ENCODE assay signal across 8 cellular contexts in the genomic region with DNA sequence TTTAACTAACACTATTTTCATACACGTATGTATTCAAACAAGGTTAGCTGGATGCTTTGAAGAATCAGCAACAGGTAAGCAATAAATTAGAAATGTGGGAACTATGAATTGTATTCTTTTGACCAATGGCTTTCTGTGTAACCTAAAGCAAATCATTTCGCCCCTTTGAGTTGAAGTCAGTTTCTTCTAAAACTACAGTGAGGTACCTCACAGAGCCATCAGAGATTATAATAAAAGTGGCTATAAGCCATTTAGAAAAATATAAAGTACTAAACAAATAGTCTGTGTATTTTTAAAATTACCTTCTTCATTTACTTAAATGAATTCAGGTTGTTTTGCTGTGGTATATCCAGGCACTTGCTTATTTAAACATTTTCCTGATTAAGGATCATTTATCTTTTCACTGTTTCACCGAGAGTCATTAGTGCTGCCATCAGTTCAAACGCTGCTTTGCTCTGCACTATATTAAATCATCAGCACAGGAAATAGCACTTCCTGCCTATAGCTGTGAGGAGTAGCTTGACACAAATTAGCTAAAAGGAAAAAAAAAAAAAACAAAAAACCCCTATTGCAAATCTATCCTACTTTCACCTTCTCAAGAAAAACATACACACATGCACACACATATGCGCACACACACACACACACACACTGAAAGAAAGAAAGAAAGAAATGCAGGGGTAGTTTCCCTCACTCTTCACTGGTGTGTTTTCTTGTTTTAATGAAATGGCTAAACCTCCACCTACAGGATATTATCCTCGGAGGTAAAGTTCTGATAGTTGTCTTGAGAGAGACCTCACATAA.
A peak's percentile ranks its signal among the peaks of the same experiment; 100 is the strongest.
DNase-seq lines count a peak whose midpoint lies in the region; ATAC-seq and TF ChIP-seq lines count a peak whose summit lies in the region.

No MANE protein-coding gene starts in this region.

- ATAC-seq in HG03025 (IDR thresholded peaks at IDR 0.05; ENCODE audit: low FRiP score, unreplicated experiment): peak; percentile 79

- peak; percentile 28 for DNase-seq in stimulated activated CD4-positive, alpha-beta T cell treated with anti-CD3 and anti-CD28 coated beads, Interleukin-15, amount 100 ng/mL, for 24 hours
- DNase-seq in stimulated activated CD4-positive, alpha-beta T cell treated with anti-CD3 and anti-CD28 coated beads, Interleukin-2, amount 100 ng/mL, for 48 hours: no peak
- peak; percentile 20 for DNase-seq in T-helper 2 cell treated with Interferon-gamma antibody and Interleukin-4, amounts not matched to agents 5 μg/mL and 100 μg/mL, for 36 hours (ENCODE audit: low spot score)
- DNase-seq in nephron progenitor cell: no peak
- no peak for DNase-seq in iPS-NIHi7 (ENCODE audit: extremely low spot score)
- no peak for DNase-seq in NCI-H526 treated with DMSO at 0.1 percent for 48 hours (lab: John Stamatoyannopoulos, UW)
- no peak for DNase-seq in posterior cingulate gyrus

- intact Hi-C loops in posterior cingulate gyrus (cut with DNase I): no loop called here

- peaks cover 5% of the 10 kb centered on the region for H3K36me3 Mint-ChIP-seq in T-helper 2 cell treated with Interferon-gamma antibody and Interleukin-4, amounts not matched to agents 5 μg/mL and 100 μg/mL, for 36 hours (ENCODE audit: low read depth)
- no peaks in the 10 kb centered on the region for H3K36me3 Mint-ChIP-seq in nephron progenitor cell (ENCODE audit: low read depth)

- peaks cover 21% of the 10 kb centered on the region for H3K4me1 Mint-ChIP-seq in T-helper 2 cell treated with Interferon-gamma antibody and Interleukin-4, amounts not matched to agents 5 μg/mL and 100 μg/mL, for 36 hours (ENCODE audit: low read depth)
- peaks cover 44% of the 10 kb centered on the region for H3K4me1 Mint-ChIP-seq in nephron progenitor cell

- no peaks in the 10 kb centered on the region for H3K27me3 Mint-ChIP-seq in T-helper 2 cell treated with Interferon-gamma antibody and Interleukin-4, amounts not matched to agents 5 μg/mL and 100 μg/mL, for 36 hours (ENCODE audit: low read depth)
- H3K27me3 Mint-ChIP-seq in nephron progenitor cell (ENCODE audit: low read depth, poor library complexity): peaks cover 2% of the 10 kb centered on the region

- peak overlapping the region; percentile 72 for H3K4me3 Mint-ChIP-seq in T-helper 2 cell treated with Interferon-gamma antibody and Interleukin-4, amounts not matched to agents 5 μg/mL and 100 μg/mL, for 36 hours
- H3K4me3 Mint-ChIP-seq in nephron progenitor cell: peak overlapping the region; percentile 8

- no peaks in the 10 kb centered on the region for H3K9me3 Mint-ChIP-seq in T-helper 2 cell treated with Interferon-gamma antibody and Interleukin-4, amounts not matched to agents 5 μg/mL and 100 μg/mL, for 36 hours
- H3K9me3 Mint-ChIP-seq in nephron progenitor cell: no peaks in the 10 kb centered on the region

- TF ChIP-seq CTCF in nephron progenitor cell (IDR thresholded peaks at IDR 0.05): no peak

- H3K27ac Mint-ChIP-seq in T-helper 2 cell treated with Interferon-gamma antibody and Interleukin-4, amounts not matched to agents 5 μg/mL and 100 μg/mL, for 36 hours: peak overlapping the region; percentile 82
- H3K27ac Mint-ChIP-seq in nephron progenitor cell: peak overlapping the region; percentile 81

Comparison
In these comparisons a context has a peak if more than half of its experiments do, and no peak if none do; other contexts are left out.
1. DNase-seq: peak in stimulated activated CD4-positive, alpha-beta T cell treated with anti-CD3 and anti-CD28 coated beads, Interleukin-15, amount 100 ng/mL, for 24 hours (single experiment) and T-helper 2 cell treated with Interferon-gamma antibody and Interleukin-4, amounts not matched to agents 5 μg/mL and 100 μg/mL, for 36 hours (single experiment); none in stimulated activated CD4-positive, alpha-beta T cell treated with anti-CD3 and anti-CD28 coated beads, Interleukin-2, amount 100 ng/mL, for 48 hours (0 of 2), nephron progenitor cell (single experiment), iPS-NIHi7 (single experiment), NCI-H526 treated with DMSO at 0.1 percent for 48 hours (single experiment) and posterior cingulate gyrus (0 of 10).